ENCODE assay signal across 23 cellular contexts in genomic region chr3:141542202-141542959, GRCh38. TPM values are rescaled to one million over a fixed set of nuclear protein-coding genes. Genes with fewer than 3 reads are reported as not detected.
DNase-seq lines count a peak whose midpoint lies in the region; ATAC-seq, FAIRE-seq and TF ChIP-seq lines count a peak whose summit lies in the region.
"Had no signal": no experiment of that assay in that cellular context is flagged by ENCODE, and none has a peak within 500 bp of the region (broad histone marks: within the 10 kb centered on the region; RNA-seq: fewer than 3 reads in every experiment).

No MANE protein-coding gene starts in this region.

- intact Hi-C loops in activated CD4-positive, alpha-beta T cell treated with anti-CD3 and anti-CD28 coated beads for 36 hours (cut with DNase I, micrococcal nuclease): loop anchor here (1.0 kb wide), 4 partner anchors 10 to 128 kb away; partner anchors contain the start of gene RASA2 (in 1 of the 2)

- peaks cover 79% of the 10 kb centered on the region for H3K4me1 Mint-ChIP-seq in activated CD4-positive, alpha-beta T cell treated with anti-CD3 and anti-CD28 coated beads for 36 hours
- H3K4me1 Mint-ChIP-seq in activated CD4-positive, alpha-beta memory T cell treated with anti-CD3 and anti-CD28 coated beads, Interleukin-2, amount 10 ng/mL, durations not matched to agents 7 days and 5 days: peaks cover 42% of the 10 kb centered on the region
- no peaks in the 10 kb centered on the region for H3K4me1 Mint-ChIP-seq in WTC11

- no peak overlapping the region for H3K27ac ChIP-seq in A549
- H3K27ac ChIP-seq: psoas muscle, thoracic aorta, uterus had no signal

- FAIRE-seq in A549 (lab: Jason Lieb, UNC) (peak; percentile 63), islet of Langerhans (lab: Jason Lieb, UNC) (peak; percentile 33)
- FAIRE-seq: endothelial cell of umbilical vein, TTC549 had no signal

- no peak for TF ChIP-seq EP300 in A549 (IDR thresholded peaks at IDR 0.05)

- WGBS in A549 (ENCODE audit: missing lambda C conversion rate): 94% methylated on average over 2 of the region's 2 CpGs

- no peak for TF ChIP-seq POLR2A in A549 (IDR thresholded peaks at IDR 0.05; ENCODE audit: low read length)

- no peaks in the 10 kb centered on the region for H3K27me3 Mint-ChIP-seq in activated CD4-positive, alpha-beta T cell treated with anti-CD3 and anti-CD28 coated beads for 36 hours
- no peaks in the 10 kb centered on the region for H3K27me3 Mint-ChIP-seq in activated CD4-positive, alpha-beta memory T cell treated with anti-CD3 and anti-CD28 coated beads, Interleukin-2, amount 10 ng/mL, durations not matched to agents 7 days and 5 days
- H3K27me3 Mint-ChIP-seq in WTC11 (ENCODE audit: low read depth): no peaks in the 10 kb centered on the region
- H3K27me3 Mint-ChIP-seq: stimulated activated naive B cell treated with anti-CD40 and anti-IgM and Interleukin-4, amounts not matched to agents 10 μg/mL and 1 μg/mL and 100 μg/mL, for 72 hours had no signal

- H3K4me1 ChIP-seq in A549: peaks cover 37% of the 10 kb centered on the region
- H3K4me1 ChIP-seq: psoas muscle had no signal

- peaks cover 15% of the 10 kb centered on the region; the same call in 2 of the 3 replicates for H3K9me3 ChIP-seq in A549

- H3K4me2 ChIP-seq in A549: no peak overlapping the region

- TF ChIP-seq RAD21 in A549 (conservative IDR thresholded peaks at IDR 0.05 in 1 of 2, IDR thresholded peaks at IDR 0.05 in 1 of 2): no peak

- CTCF ChIA-PET in activated CD4-positive, alpha-beta T cell treated with anti-CD3 and anti-CD28 coated beads for 36 hours (lab: Charles Lee): interaction anchor here (1.0 to 1.1 kb wide), 3 partner anchors 11 to 82 kb away, joined by 3 to 7 read pairs (median 3); no protein-coding TSS in a partner anchor
- CTCF ChIA-PET in A549 (lab: Yijun Ruan, JAX) (interaction anchor here (1.0 to 1.7 kb wide), 3 partner anchors 18 to 82 kb away, joined by 3 to 5 read pairs (median 4); no protein-coding TSS in a partner anchor), WTC11 (lab: Charles Lee) (no interaction called here)
- CTCF ChIA-PET in activated CD4-positive, alpha-beta memory T cell treated with anti-CD3 and anti-CD28 coated beads, Interleukin-2, amount 10 ng/mL, durations not matched to agents 7 days and 5 days (lab: Charles Lee): interaction anchor here (1.8 kb wide), 1 partner anchor 11 kb away, joined by 4 read pairs; no protein-coding TSS in a partner anchor

- H3K9me3 Mint-ChIP-seq in activated CD4-positive, alpha-beta T cell treated with anti-CD3 and anti-CD28 coated beads for 36 hours (ENCODE audit: low read depth): peaks cover 29% of the 10 kb centered on the region
- H3K9me3 Mint-ChIP-seq in activated CD4-positive, alpha-beta memory T cell treated with anti-CD3 and anti-CD28 coated beads, Interleukin-2, amount 10 ng/mL, durations not matched to agents 7 days and 5 days: peaks cover 23% of the 10 kb centered on the region
- peaks cover 17% of the 10 kb centered on the region for H3K9me3 Mint-ChIP-seq in WTC11

- ATAC-seq in activated CD4-positive, alpha-beta T cell treated with anti-CD3 and anti-CD28 coated beads for 36 hours: peak; percentile 95
- ATAC-seq in A549 (no peak), WTC11 (no peak), GM21619 (IDR thresholded peaks at IDR 0.05; ENCODE audit: unreplicated experiment) (no peak)
- ATAC-seq: left ventricle myocardium superior; psoas muscle; stimulated activated naive B cell treated with anti-CD40 and anti-IgM and Interleukin-4, amounts not matched to agents 10 μg/mL and 1 μg/mL and 100 μg/mL, for 72 hours had no signal

- H3K36me3 Mint-ChIP-seq in activated CD4-positive, alpha-beta T cell treated with anti-CD3 and anti-CD28 coated beads for 36 hours (ENCODE audit: low read depth): peaks cover 70% of the 10 kb centered on the region
- peaks cover 70% of the 10 kb centered on the region for H3K36me3 Mint-ChIP-seq in activated CD4-positive, alpha-beta memory T cell treated with anti-CD3 and anti-CD28 coated beads, Interleukin-2, amount 10 ng/mL, durations not matched to agents 7 days and 5 days (ENCODE audit: low read depth)
- peaks cover 37% of the 10 kb centered on the region for H3K36me3 Mint-ChIP-seq in WTC11

- DNase-seq in activated CD4-positive, alpha-beta T cell treated with anti-CD3 and anti-CD28 coated beads for 36 hours: no peak
- no peak for DNase-seq in activated CD4-positive, alpha-beta T cell treated with anti-CD3 and anti-CD28 coated beads, Interleukin-2, amount 50 U/mL, for 4 hours
- DNase-seq in A549 (ENCODE audit: low read depth in 1 of 2, low spot score in 1 of 2) (no peak), COLO829 (ENCODE audit: low spot score) (no peak), WTC11 (ENCODE audit: low spot score) (no peak)
- DNase-seq in activated CD4-positive, alpha-beta memory T cell treated with anti-CD3 and anti-CD28 coated beads, Interleukin-2, amount 10 ng/mL, durations not matched to agents 7 days and 5 days: no peak
- DNase-seq: activated CD4-positive, alpha-beta T cell treated with anti-CD3 and anti-CD28 coated beads, Interleukin-2, amount 50 U/mL, for 1 hour; H7; hypothalamus; Kasumi-1; left ventricle myocardium superior; NCI-H446; NCI-H774; occipital lobe; psoas muscle; stimulated activated CD4-positive, alpha-beta T cell treated with anti-CD3 and anti-CD28 coated beads, Interleukin-4, amount 100 ng/mL, for 4 hours; stimulated activated naive B cell treated with anti-CD40 and anti-IgM and Interleukin-4, amounts not matched to agents 10 μg/mL and 1 μg/mL and 100 μg/mL, for 72 hours; uterus had no signal

- TF ChIP-seq CTCF in A549 (IDR thresholded peaks at IDR 0.05) (no peak), WTC11 (IDR thresholded peaks at IDR 0.05) (no peak)

- no peak overlapping the region for H3K4me3 ChIP-seq in A549
- H3K4me3 ChIP-seq: psoas muscle, thoracic aorta, uterus had no signal

- POLR2A ChIA-PET in activated CD4-positive, alpha-beta T cell treated with anti-CD3 and anti-CD28 coated beads for 36 hours (lab: Charles Lee): interaction anchor here (1.0 kb wide), 4 partner anchors 10 to 53 kb away, joined by 3 to 9 read pairs (median 4); no protein-coding TSS in a partner anchor
- POLR2A ChIA-PET in A549 (lab: Yijun Ruan, JAX): no interaction called here
- POLR2A ChIA-PET in activated CD4-positive, alpha-beta memory T cell treated with anti-CD3 and anti-CD28 coated beads, Interleukin-2, amount 10 ng/mL, durations not matched to agents 7 days and 5 days (lab: Charles Lee): interaction anchor here (1.0 to 2.7 kb wide), 3 partner anchors 10 to 55 kb away, joined by 4 to 10 read pairs (median 8); partner anchors contain the start of gene RASA2
- POLR2A ChIA-PET in WTC11 (lab: Charles Lee): no interaction called here

- peak overlapping the region; percentile 82 for H3K27ac Mint-ChIP-seq in activated CD4-positive, alpha-beta T cell treated with anti-CD3 and anti-CD28 coated beads for 36 hours
- H3K27ac Mint-ChIP-seq in activated CD4-positive, alpha-beta memory T cell treated with anti-CD3 and anti-CD28 coated beads, Interleukin-2, amount 10 ng/mL, durations not matched to agents 7 days and 5 days: peak overlapping the region; percentile 47
- H3K27ac Mint-ChIP-seq in WTC11: no peak overlapping the region
- H3K27ac Mint-ChIP-seq: stimulated activated naive B cell treated with anti-CD40 and anti-IgM and Interleukin-4, amounts not matched to agents 10 μg/mL and 1 μg/mL and 100 μg/mL, for 72 hours had no signal

- peak overlapping the region; percentile 4 for H3K4me3 Mint-ChIP-seq in activated CD4-positive, alpha-beta T cell treated with anti-CD3 and anti-CD28 coated beads for 36 hours
- H3K4me3 Mint-ChIP-seq in activated CD4-positive, alpha-beta memory T cell treated with anti-CD3 and anti-CD28 coated beads, Interleukin-2, amount 10 ng/mL, durations not matched to agents 7 days and 5 days: no peak overlapping the region
- H3K4me3 Mint-ChIP-seq in WTC11: no peak overlapping the region
- H3K4me3 Mint-ChIP-seq: stimulated activated naive B cell treated with anti-CD40 and anti-IgM and Interleukin-4, amounts not matched to agents 10 μg/mL and 1 μg/mL and 100 μg/mL, for 72 hours had no signal

TF ChIP-seq in A549, 52 proteins besides CTCF, POLR2A, EP300 and RAD21 (continues in another document):
- no peak for TF ChIP-seq ESRRA (IDR thresholded peaks at IDR 0.05; ENCODE audit: borderline replicate concordance, low read length)
- TF ChIP-seq MAFK (IDR thresholded peaks at IDR 0.05; ENCODE audit: partially characterized antibody): no peak
- no peak for TF ChIP-seq HEYL (CRISPR knock-in tag; IDR thresholded peaks at IDR 0.05)
- no peak for TF ChIP-seq TP53 (CRISPR knock-in tag; IDR thresholded peaks at IDR 0.05)
- no peak for TF ChIP-seq FOSB (CRISPR knock-in tag; IDR thresholded peaks at IDR 0.05)
- TF ChIP-seq JUN (IDR thresholded peaks at IDR 0.05): no peak
- TF ChIP-seq KDM5A (IDR thresholded peaks at IDR 0.05): no peak
- no peak for TF ChIP-seq SMC3 (IDR thresholded peaks at IDR 0.05)
- TF ChIP-seq HOXB13 (CRISPR knock-in tag; IDR thresholded peaks at IDR 0.05; ENCODE audit: low read depth): no peak

TF ChIP-seq in WTC11, 78 proteins besides CTCF, POLR2A, EP300 and RAD21 (continues in another document):
- TF ChIP-seq ZNF121 (CRISPR knock-in tag; IDR thresholded peaks at IDR 0.05) (no peak), NR3C1 (CRISPR knock-in tag; conservative IDR thresholded peaks at IDR 0.05; ENCODE audit: low read depth) (no peak), NFE2L1 (CRISPR knock-in tag; IDR thresholded peaks at IDR 0.05) (no peak), ATF2 (CRISPR knock-in tag; IDR thresholded peaks at IDR 0.05; ENCODE audit: borderline replicate concordance, low read depth) (no peak)

RNA-seq across cellular contexts. Expression of gene RASA2, which starts 55.6 kb away (rescaled TPM):
- 10 to 100 TPM; 30.8 to 32.0 TPM for total RNA-seq in activated CD4-positive, alpha-beta T cell treated with anti-CD3 and anti-CD28 coated beads for 36 hours
- polyA plus RNA-seq in A549 (2011; rRNA removed): 9.2 and 12.0 TPM in 2 replicates
- 2.0 and 2.1 TPM in 2 replicates for polyA plus RNA-seq in A549 (2012; cell fraction: cytosol; rRNA removed)
- 2.7 and 3.1 TPM in 2 replicates for polyA plus RNA-seq in A549 (2012; cell fraction: nucleus; rRNA removed)
- 5.0 to 6.8 TPM (median 6.7 TPM) in 3 replicates for polyA plus RNA-seq in A549 (2017; fragmentation: RNase III; extraction: RNeasy Plus Mini Kit Qiagen cat#74134 plus additional on column Dnase treatment)
- polyA minus RNA-seq in A549 (2011; rRNA and poly(A)+ RNA removed): 4.9 and 7.9 TPM in 2 replicates
- 10 to 100 TPM; 53.7 to 54.5 TPM for total RNA-seq in activated CD4-positive, alpha-beta memory T cell treated with anti-CD3 and anti-CD28 coated beads, Interleukin-2, amount 10 ng/mL, durations not matched to agents 7 days and 5 days
- total RNA-seq in WTC11 (2021): 13.9 to 16.8 TPM (median 16.4 TPM) in 3 replicates

Comparison
In these comparisons a context has a peak if more than half of its experiments do, and no peak if none do; other contexts are left out.
1. POLR2A ChIA-PET loops: an anchor here in activated CD4-positive, alpha-beta T cell treated with anti-CD3 and anti-CD28 coated beads for 36 hours (1.0 kb wide) and activated CD4-positive, alpha-beta memory T cell treated with anti-CD3 and anti-CD28 coated beads, Interleukin-2, amount 10 ng/mL, durations not matched to agents 7 days and 5 days (1.0 to 2.7 kb wide); none called in A549 and WTC11.